Comparison of ENCODE assay signal across 9 cellular contexts in genomic region chr1:73998348-73998959, GRCh38.
DNase-seq lines count a peak whose midpoint lies in the region; ATAC-seq and TF ChIP-seq lines count a peak whose summit lies in the region.
"Had no signal": no experiment of that assay in that cellular context is flagged by ENCODE, and none has a peak within 500 bp of the region (broad histone marks: within the 10 kb centered on the region; RNA-seq: fewer than 3 reads in every experiment).

No MANE protein-coding gene starts in this region.

- ATAC-seq in activated CD8-positive, alpha-beta T cell treated with anti-CD3 and anti-CD28 coated beads for 36 hours = no peak
- no peak for ATAC-seq in activated CD8-positive, alpha-beta T cell treated with anti-CD3 and anti-CD28 coated beads, Interleukin-2, amount 10 ng/mL, durations not matched to agents 7 days and 5 days
- ATAC-seq in HG03354 (IDR thresholded peaks at IDR 0.05; ENCODE audit: poor library complexity, severe bottlenecking, unreplicated experiment) (peak; percentile 72), mucosa of descending colon (no peak)

- H3K9me3 Mint-ChIP-seq in activated CD8-positive, alpha-beta T cell treated with anti-CD3 and anti-CD28 coated beads for 36 hours = no peaks in the 10 kb centered on the region
- no peaks in the 10 kb centered on the region for H3K9me3 Mint-ChIP-seq in activated CD8-positive, alpha-beta T cell treated with anti-CD3 and anti-CD28 coated beads, Interleukin-2, amount 10 ng/mL, durations not matched to agents 7 days and 5 days (ENCODE audit: insufficient read depth)
- no peaks in the 10 kb centered on the region for H3K9me3 Mint-ChIP-seq in neural crest cell

- no peak overlapping the region for H3K4me3 Mint-ChIP-seq in activated CD8-positive, alpha-beta T cell treated with anti-CD3 and anti-CD28 coated beads for 36 hours
- H3K4me3 Mint-ChIP-seq in activated CD8-positive, alpha-beta T cell treated with anti-CD3 and anti-CD28 coated beads, Interleukin-2, amount 10 ng/mL, durations not matched to agents 7 days and 5 days = no peak overlapping the region
- no peak overlapping the region for H3K4me3 Mint-ChIP-seq in neural crest cell
- H3K4me3 Mint-ChIP-seq: activated naive CD8-positive, alpha-beta T cell had no signal

- no peaks in the 10 kb centered on the region for H3K9me3 ChIP-seq in mucosa of descending colon

- peak; percentile 47 for TF ChIP-seq CTCF in activated CD8-positive, alpha-beta T cell treated with anti-CD3 and anti-CD28 coated beads for 36 hours (IDR thresholded peaks at IDR 0.05)
- TF ChIP-seq CTCF in neural crest cell (conservative IDR thresholded peaks at IDR 0.05) (peak; percentile 75), mucosa of descending colon (IDR thresholded peaks at IDR 0.05) (no peak)

- CTCF ChIA-PET in activated CD8-positive, alpha-beta T cell treated with anti-CD3 and anti-CD28 coated beads for 36 hours (lab: Charles Lee) = interaction anchor here (1.4 kb wide), 1 partner anchor 1376 kb away, joined by 3 read pairs; no protein-coding TSS in a partner anchor
- CTCF ChIA-PET in activated CD8-positive, alpha-beta T cell treated with anti-CD3 and anti-CD28 coated beads, Interleukin-2, amount 10 ng/mL, durations not matched to agents 7 days and 5 days (lab: Charles Lee) = interaction anchor here (1.0 kb wide), 1 partner anchor 10 kb away, joined by 3 read pairs; no protein-coding TSS in a partner anchor

- H3K4me3 ChIP-seq in mucosa of descending colon = no peak overlapping the region

- no peaks in the 10 kb centered on the region for H3K27me3 Mint-ChIP-seq in activated CD8-positive, alpha-beta T cell treated with anti-CD3 and anti-CD28 coated beads for 36 hours
- no peaks in the 10 kb centered on the region for H3K27me3 Mint-ChIP-seq in activated CD8-positive, alpha-beta T cell treated with anti-CD3 and anti-CD28 coated beads, Interleukin-2, amount 10 ng/mL, durations not matched to agents 7 days and 5 days (ENCODE audit: low read depth)
- H3K27me3 Mint-ChIP-seq in neural crest cell (ENCODE audit: low read depth) = no peaks in the 10 kb centered on the region
- H3K27me3 Mint-ChIP-seq: activated naive CD8-positive, alpha-beta T cell had no signal

- intact Hi-C loops in activated CD8-positive, alpha-beta T cell treated with anti-CD3 and anti-CD28 coated beads for 36 hours (cut with micrococcal nuclease) = no loop called here
- intact Hi-C loops in mucosa of descending colon (cut with DNase I, micrococcal nuclease) = no loop called here

- H3K4me1 Mint-ChIP-seq in activated CD8-positive, alpha-beta T cell treated with anti-CD3 and anti-CD28 coated beads for 36 hours (ENCODE audit: low read depth) = no peaks in the 10 kb centered on the region
- no peaks in the 10 kb centered on the region for H3K4me1 Mint-ChIP-seq in activated CD8-positive, alpha-beta T cell treated with anti-CD3 and anti-CD28 coated beads, Interleukin-2, amount 10 ng/mL, durations not matched to agents 7 days and 5 days (ENCODE audit: low read depth)
- H3K4me1 Mint-ChIP-seq in neural crest cell = peaks cover 9% of the 10 kb centered on the region

- no peaks in the 10 kb centered on the region for H3K36me3 ChIP-seq in mucosa of descending colon (ENCODE audit: low read depth)

- POLR2A ChIA-PET in activated CD8-positive, alpha-beta T cell treated with anti-CD3 and anti-CD28 coated beads for 36 hours (lab: Charles Lee) = no interaction called here
- POLR2A ChIA-PET in activated CD8-positive, alpha-beta T cell treated with anti-CD3 and anti-CD28 coated beads, Interleukin-2, amount 10 ng/mL, durations not matched to agents 7 days and 5 days (lab: Charles Lee) = no interaction called here

- no peak overlapping the region for H3K27ac Mint-ChIP-seq in activated CD8-positive, alpha-beta T cell treated with anti-CD3 and anti-CD28 coated beads for 36 hours
- no peak overlapping the region for H3K27ac Mint-ChIP-seq in activated CD8-positive, alpha-beta T cell treated with anti-CD3 and anti-CD28 coated beads, Interleukin-2, amount 10 ng/mL, durations not matched to agents 7 days and 5 days
- H3K27ac Mint-ChIP-seq in neural crest cell (ENCODE audit: unreplicated experiment) = no peak overlapping the region
- H3K27ac Mint-ChIP-seq: activated naive CD8-positive, alpha-beta T cell had no signal

- no peaks in the 10 kb centered on the region for H3K4me1 ChIP-seq in mucosa of descending colon (ENCODE audit: low read depth)

- no peak for DNase-seq in activated CD8-positive, alpha-beta T cell treated with anti-CD3 and anti-CD28 coated beads for 36 hours
- no peak for DNase-seq in activated CD8-positive, alpha-beta T cell treated with anti-CD3 and anti-CD28 coated beads, Interleukin-2, amount 10 ng/mL, durations not matched to agents 7 days and 5 days
- DNase-seq in NCI-H526 (lab: John Stamatoyannopoulos, UW) (peak; percentile 62 to 68), dedifferentiated amniotic fluid mesenchymal stem cell (ENCODE audit: extremely low spot score) (peak; percentile 38), neural crest cell (ENCODE audit: low read depth, low spot score) (no peak), mucosa of descending colon (no peak), NK-92 (lab: John Stamatoyannopoulos, UW; ENCODE audit: unreplicated experiment) (no peak)

- no peaks in the 10 kb centered on the region for H3K36me3 Mint-ChIP-seq in activated CD8-positive, alpha-beta T cell treated with anti-CD3 and anti-CD28 coated beads for 36 hours (ENCODE audit: low read depth)
- H3K36me3 Mint-ChIP-seq in activated CD8-positive, alpha-beta T cell treated with anti-CD3 and anti-CD28 coated beads, Interleukin-2, amount 10 ng/mL, durations not matched to agents 7 days and 5 days (ENCODE audit: low read depth) = no peaks in the 10 kb centered on the region
- H3K36me3 Mint-ChIP-seq in neural crest cell (ENCODE audit: low read depth) = no peaks in the 10 kb centered on the region
- H3K36me3 Mint-ChIP-seq: activated naive CD8-positive, alpha-beta T cell had no signal

Comparison
In these comparisons a context has a peak if more than half of its experiments do, and no peak if none do; other contexts are left out.
1. DNase-seq: peak in NCI-H526 (2 of 2) and dedifferentiated amniotic fluid mesenchymal stem cell (single experiment); none in activated CD8-positive, alpha-beta T cell treated with anti-CD3 and anti-CD28 coated beads for 36 hours (single experiment), activated CD8-positive, alpha-beta T cell treated with anti-CD3 and anti-CD28 coated beads, Interleukin-2, amount 10 ng/mL, durations not matched to agents 7 days and 5 days (single experiment), neural crest cell (single experiment), mucosa of descending colon (0 of 3) and NK-92 (single experiment).